14 cellular contexts compared by ENCODE assay signal in the genomic region with DNA sequence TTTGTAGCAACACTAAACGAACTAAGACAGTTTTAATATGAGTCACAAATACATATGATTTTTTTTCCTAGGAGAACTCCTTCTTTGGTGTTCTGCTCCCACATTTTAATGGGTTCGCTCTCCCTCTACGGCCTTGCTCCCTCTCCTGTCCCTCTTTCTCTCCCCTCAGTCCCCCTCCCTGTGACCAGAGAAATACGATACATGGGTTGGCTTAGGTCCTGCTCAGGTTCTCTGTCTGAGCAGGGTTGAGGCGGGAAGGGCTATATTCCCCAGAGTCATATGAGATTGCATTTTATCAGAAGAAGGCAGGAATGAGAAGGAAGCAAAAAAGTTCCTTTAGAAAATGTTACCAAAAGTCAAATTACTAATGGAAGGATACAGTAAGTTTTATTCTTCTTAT. TPM values are rescaled to one million over a fixed set of nuclear protein-coding genes. Genes with fewer than 3 reads are reported as not detected.
"Had no signal": no experiment of that assay in that cellular context is flagged by ENCODE, and none has a peak within 500 bp of the region (broad histone marks: within the 10 kb centered on the region; RNA-seq: fewer than 3 reads in every experiment).

No MANE protein-coding gene starts in this region.

- H3K36me3 ChIP-seq: ascending aorta, cardiac muscle cell, esophagus muscularis mucosa had no signal

- H3K4me3 ChIP-seq: ascending aorta, cardiac muscle cell, esophagus muscularis mucosa, psoas muscle had no signal

- H3K4me1 ChIP-seq: psoas muscle had no signal

- ATAC-seq: left lobe of liver, natural killer cell, sciatic nerve had no signal

- H3K9me3 ChIP-seq: ascending aorta, esophagus muscularis mucosa, psoas muscle had no signal

- DNase-seq: activated CD4-positive, alpha-beta memory T cell treated with anti-CD3 and anti-CD28 coated beads, Interleukin-2, amount 10 ng/mL, durations not matched to agents 7 days and 5 days; natural killer cell; occipital lobe; psoas muscle; stimulated activated CD4-positive, alpha-beta T cell treated with anti-CD3 and anti-CD28 coated beads, Interleukin-2, amount 100 ng/mL, for 24 hours; stimulated activated naive CD4-positive, alpha-beta T cell treated with Interleukin-2 at 50 U/mL for 16 hours had no signal

- H3K27me3 ChIP-seq: ascending aorta, cardiac muscle cell had no signal

- H3K27ac ChIP-seq: ascending aorta, cardiac muscle cell, esophagus muscularis mucosa, psoas muscle had no signal

RNA-seq across cellular contexts. Expression of gene UBE2U, which starts 44.6 kb away (rescaled TPM):
- total RNA-seq: activated CD4-positive, alpha-beta memory T cell treated with anti-CD3 and anti-CD28 coated beads, Interleukin-2, amount 10 ng/mL, durations not matched to agents 7 days and 5 days; ascending aorta; cardiac muscle cell; esophagus muscularis mucosa; fibroblast of villous mesenchyme; left lobe of liver; mucosa of gallbladder; natural killer cell; occipital lobe; psoas muscle; sciatic nerve; T-helper 2 cell treated with Interferon-gamma antibody and Interleukin-4, amounts not matched to agents 100 ng/mL and 5 ng/mL, for 36 hours had no signal
- polyA plus RNA-seq: cardiac muscle cell, psoas muscle had no signal
